8 cellular contexts compared by ENCODE assay signal in the genomic region with DNA sequence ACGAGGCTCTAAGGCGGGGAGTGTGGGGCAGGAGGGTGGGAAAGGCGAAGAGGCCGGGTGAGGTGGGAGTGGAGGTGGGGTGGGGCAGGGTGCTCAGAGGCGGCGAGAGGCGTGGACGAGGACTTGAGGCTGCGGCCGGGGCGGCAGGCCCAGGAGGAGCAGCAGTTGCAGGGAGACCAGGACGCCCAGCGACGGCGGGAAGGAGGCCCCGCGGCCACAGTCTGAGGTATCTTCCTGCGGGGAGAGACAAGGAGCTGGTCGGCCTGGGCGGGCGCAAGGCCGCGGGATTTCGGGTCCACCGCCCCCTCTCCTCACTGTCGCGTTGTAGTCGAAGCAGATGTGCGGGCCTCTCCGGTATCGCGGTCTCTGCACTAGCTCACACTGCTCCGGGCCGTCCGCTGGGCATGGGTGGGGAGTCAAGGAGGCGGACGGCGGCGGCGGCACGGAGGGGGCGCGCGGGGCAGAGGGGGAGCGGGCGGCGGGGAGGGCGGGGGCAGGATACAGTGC. TPM values are rescaled to one million over a fixed set of nuclear protein-coding genes. Genes with fewer than 3 reads are reported as not detected.
DNase-seq lines count a peak whose midpoint lies in the region; ATAC-seq lines count a peak whose summit lies in the region.

No MANE protein-coding gene starts in this region.

- peak overlapping the region in 6 of 10 donors; percentile 9 to 96 (median 41) for H3K27ac Mint-ChIP-seq in naive thymus-derived CD8-positive, alpha-beta T cell

- H3K36me3 ChIP-seq in BLaER1: no peaks in the 10 kb centered on the region
- no peaks in the 10 kb centered on the region for H3K36me3 ChIP-seq in ectodermal cell (ENCODE audit: control insufficient read depth, insufficient read depth, low read length)

- peak; percentile 4 for ATAC-seq in HG03342 (IDR thresholded peaks at IDR 0.05; ENCODE audit: unreplicated experiment)
- peak; percentile 17 to 50 for ATAC-seq in naive thymus-derived CD8-positive, alpha-beta T cell
- ATAC-seq in GM19463 (IDR thresholded peaks at IDR 0.05; ENCODE audit: unreplicated experiment): no peak
- ATAC-seq in HG03521 (IDR thresholded peaks at IDR 0.05; ENCODE audit: unreplicated experiment): no peak

- peak overlapping the region; percentile 97 for H3K4me2 ChIP-seq in BLaER1

- no peaks in the 10 kb centered on the region for H4K20me1 ChIP-seq in BLaER1

- POLR2A ChIA-PET in naive thymus-derived CD8-positive, alpha-beta T cell (lab: Charles Lee): interaction anchor here (0.7 to 10.4 kb wide), 11 partner anchors 16 to 1021 kb away, joined by 3 to 102 read pairs (median 8); a partner anchor contains a TSS

- H3K4me1 ChIP-seq in BLaER1: peaks cover 45% of the 10 kb centered on the region
- H3K4me1 ChIP-seq in ectodermal cell (ENCODE audit: control insufficient read depth, insufficient read depth, low read length): peaks cover 10% of the 10 kb centered on the region

- H3K9me3 ChIP-seq in BLaER1 (no peaks in the 10 kb centered on the region), ectodermal cell (ENCODE audit: control insufficient read depth, low read length) (no peaks in the 10 kb centered on the region)

- H3K27me3 ChIP-seq in BLaER1: no peaks in the 10 kb centered on the region
- peaks cover 26% of the 10 kb centered on the region for H3K27me3 ChIP-seq in ectodermal cell (ENCODE audit: control insufficient read depth, insufficient read depth, low read length, poor library complexity, severe bottlenecking)

- 13% methylated on average over 48 of the region's 48 CpGs for WGBS in ectodermal cell, 2 experiments

- H3K4me3 ChIP-seq in BLaER1: peak overlapping the region; percentile 73
- H3K4me3 ChIP-seq in ectodermal cell (ENCODE audit: insufficient read depth, low read depth, low read length): peak overlapping the region; percentile 43

- peak overlapping the region; percentile 81; the same call in 1 of the 2 replicates for H3K9ac ChIP-seq in BLaER1

- no peaks in the 10 kb centered on the region for H3K9me3 Mint-ChIP-seq in naive thymus-derived CD8-positive, alpha-beta T cell

- DNase-seq in naive thymus-derived CD8-positive, alpha-beta T cell: peak in 1 of 10 donors; percentile 28
- DNase-seq in NCI-H1417 (lab: John Stamatoyannopoulos, UW): no peak
- no peak for DNase-seq in stimulated activated CD8-positive, alpha-beta memory T cell treated with anti-CD3 and anti-CD28 coated beads, Interleukin-4, amount 100 ng/mL, for 48 hours

- no peaks in the 10 kb centered on the region for H3K36me3 Mint-ChIP-seq in naive thymus-derived CD8-positive, alpha-beta T cell

- H3K27ac ChIP-seq in BLaER1: peak overlapping the region; percentile 46
- no peak overlapping the region for H3K27ac ChIP-seq in ectodermal cell (ENCODE audit: insufficient read depth, low read depth, low read length, poor library complexity, severe bottlenecking)

- peaks cover 16 to 48% (median 34%) of the 10 kb centered on the region in 4 donors for H3K4me1 Mint-ChIP-seq in naive thymus-derived CD8-positive, alpha-beta T cell

- peak overlapping the region; percentile 68 to 93 (median 87) for H3K4me3 Mint-ChIP-seq in naive thymus-derived CD8-positive, alpha-beta T cell

- H3K27me3 Mint-ChIP-seq in naive thymus-derived CD8-positive, alpha-beta T cell: no peaks in the 10 kb centered on the region

RNA-seq across cellular contexts. Expression of a gene that starts 5.3 kb away (rescaled TPM):
- polyA plus RNA-seq in ectodermal cell (2013, experiment 1 of 4): 25.8 TPM
- 29.5 TPM for polyA plus RNA-seq in ectodermal cell (2013, experiment 2 of 4)
- 25.7 TPM for polyA plus RNA-seq in ectodermal cell (2013, experiment 3 of 4)
- polyA plus RNA-seq in ectodermal cell (2013, experiment 4 of 4): 29.0 TPM
- total RNA-seq in naive thymus-derived CD8-positive, alpha-beta T cell: 10 to 100 TPM; 28.7 to 29.8 TPM
- polyA plus RNA-seq in naive thymus-derived CD8-positive, alpha-beta T cell: 10 to 100 TPM; 15.2 to 29.2 (median 20.3) TPM

RNA-seq across cellular contexts. Expression of a gene that starts 14.0 kb away (rescaled TPM):
- polyA plus RNA-seq in ectodermal cell (2013, experiment 1 of 4): 12.2 TPM
- 15.1 TPM for polyA plus RNA-seq in ectodermal cell (2013, experiment 2 of 4)
- polyA plus RNA-seq in ectodermal cell (2013, experiment 3 of 4): 13.3 TPM
- 14.4 TPM for polyA plus RNA-seq in ectodermal cell (2013, experiment 4 of 4)
- total RNA-seq in naive thymus-derived CD8-positive, alpha-beta T cell: 10 to 100 TPM; 29.7 to 34.5 TPM
- polyA plus RNA-seq in naive thymus-derived CD8-positive, alpha-beta T cell: 10 to 100 TPM; 45.5 to 48.2 (median 47.7) TPM

RNA-seq across cellular contexts. Expression of a gene that starts 14.1 kb away (rescaled TPM):
- polyA plus RNA-seq in ectodermal cell (2013, experiment 1 of 4): 30.4 TPM
- 28.8 TPM for polyA plus RNA-seq in ectodermal cell (2013, experiment 2 of 4)
- polyA plus RNA-seq in ectodermal cell (2013, experiment 3 of 4): 36.7 TPM
- 31.7 TPM for polyA plus RNA-seq in ectodermal cell (2013, experiment 4 of 4)
- total RNA-seq in naive thymus-derived CD8-positive, alpha-beta T cell: 10 to 100 TPM; 52.8 to 63.8 TPM
- polyA plus RNA-seq in naive thymus-derived CD8-positive, alpha-beta T cell: 10 to 100 TPM; 36.2 to 45.3 (median 36.4) TPM

RNA-seq across cellular contexts. Expression of a gene that starts 19.1 kb away (rescaled TPM):
- 3.7 TPM for polyA plus RNA-seq in ectodermal cell (2013, experiment 1 of 4)
- polyA plus RNA-seq in ectodermal cell (2013, experiment 2 of 4): 2.0 TPM
- 1.4 TPM for polyA plus RNA-seq in ectodermal cell (2013, experiment 3 of 4)
- 3.9 TPM for polyA plus RNA-seq in ectodermal cell (2013, experiment 4 of 4)
- total RNA-seq in naive thymus-derived CD8-positive, alpha-beta T cell: 1 to 10 TPM; 3.6 to 4.0 TPM
- not detected for polyA plus RNA-seq in naive thymus-derived CD8-positive, alpha-beta T cell

RNA-seq across cellular contexts. Expression of a gene that starts 24.0 kb away (rescaled TPM):
- 15.4 TPM for polyA plus RNA-seq in ectodermal cell (2013, experiment 1 of 4)
- 12.1 TPM for polyA plus RNA-seq in ectodermal cell (2013, experiment 2 of 4)
- 12.7 TPM for polyA plus RNA-seq in ectodermal cell (2013, experiment 3 of 4)
- 12.2 TPM for polyA plus RNA-seq in ectodermal cell (2013, experiment 4 of 4)
- total RNA-seq in naive thymus-derived CD8-positive, alpha-beta T cell: 10 to 100 TPM; 67.3 to 70.8 TPM
- 10 to 100 TPM; 50.8 to 87.6 (median 68.1) TPM for polyA plus RNA-seq in naive thymus-derived CD8-positive, alpha-beta T cell

Comparison
In these comparisons a context has a peak if more than half of its experiments do, and no peak if none do; other contexts are left out.
1. ATAC-seq: peak in HG03342 (single experiment) and naive thymus-derived CD8-positive, alpha-beta T cell (2 of 2); none in GM19463 (single experiment) and HG03521 (single experiment).